Comparison of ENCODE assay signal across 16 cellular contexts in the genomic region with DNA sequence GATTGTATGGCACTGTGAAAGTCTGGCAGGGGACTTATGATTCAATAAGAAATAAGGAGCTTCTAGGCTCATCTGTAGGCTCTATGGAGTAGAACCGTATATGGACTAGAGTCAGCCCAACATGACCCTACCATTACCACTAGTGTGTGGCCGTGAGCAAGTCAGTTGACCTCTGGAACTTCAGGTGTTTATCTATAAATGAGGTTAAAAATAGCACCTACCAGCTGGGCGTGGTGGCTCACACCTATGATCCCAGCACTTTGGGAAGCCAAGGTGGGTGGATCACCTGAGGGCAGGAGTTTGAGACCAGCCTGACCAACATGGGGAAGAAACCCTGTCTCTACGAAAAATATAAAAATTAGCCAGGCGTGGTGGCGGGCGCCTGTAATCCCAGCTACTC. TPM values are rescaled to one million over a fixed set of nuclear protein-coding genes. Genes with fewer than 3 reads are reported as not detected.
DNase-seq lines count a peak whose midpoint lies in the region; ATAC-seq and TF ChIP-seq lines count a peak whose summit lies in the region.
"Had no signal": no experiment of that assay in that cellular context is flagged by ENCODE, and none has a peak within 500 bp of the region (broad histone marks: within the 10 kb centered on the region; RNA-seq: fewer than 3 reads in every experiment).

No MANE protein-coding gene starts in this region.

- H3K9me3 ChIP-seq in hepatocyte (ENCODE audit: low read depth) (no peaks in the 10 kb centered on the region), osteoblast (ENCODE audit: low read depth, low read length) (no peaks in the 10 kb centered on the region), T-helper 17 cell (ENCODE audit: control insufficient read depth, low read length, poor library complexity, severe bottlenecking) (no peaks in the 10 kb centered on the region)

- H3K9me2 ChIP-seq in GM23338 (ENCODE audit: insufficient read depth): no peaks in the 10 kb centered on the region
- no peaks in the 10 kb centered on the region for H3K9me2 ChIP-seq in hepatocyte (replicated peaks; ENCODE audit: insufficient read depth)

- peaks cover 29% of the 10 kb centered on the region for H3K36me3 Mint-ChIP-seq in GM23338 (ENCODE audit: low read depth)
- H3K36me3 Mint-ChIP-seq in T-helper 17 cell (ENCODE audit: low read depth): no peaks in the 10 kb centered on the region

- peaks cover 11% of the 10 kb centered on the region; the same call in 1 of the 2 replicates for H3F3A ChIP-seq in GM23338 (replicated peaks; ENCODE audit: low read depth)

- no peak for DNase-seq in GM23338 (ENCODE audit: low spot score)
- DNase-seq in hepatocyte (ENCODE audit: low spot score): no peak
- peak; percentile 13 for DNase-seq in osteoblast (ENCODE audit: insufficient read length, low spot score, missing footprints)
- no peak for DNase-seq in activated CD8-positive, alpha-beta memory T cell treated with anti-CD3 and anti-CD28 coated beads for 24 hours
- no peak for DNase-seq in OCI-M1 (lab: John Stamatoyannopoulos, UW)
- no peak for DNase-seq in T-helper 17 cell
- DNase-seq: CD8-positive, alpha-beta T cell; COR-L47; DMS153; DMS79 treated with DMSO at 0.1 percent for 48 hours; EL; GM23248; H7 had no signal

- peaks cover 7% of the 10 kb centered on the region; the same call in 1 of the 2 replicates for H3K4me1 ChIP-seq in GM23338 (ENCODE audit: insufficient read depth)
- peaks cover 7% of the 10 kb centered on the region for H3K4me1 ChIP-seq in hepatocyte (ENCODE audit: insufficient read depth)
- H3K4me1 ChIP-seq in osteoblast (ENCODE audit: insufficient read depth, low read length): peaks cover 10% of the 10 kb centered on the region

- no peak for TF ChIP-seq CTCF in 22Rv1 (IDR thresholded peaks at IDR 0.05)
- no peak for TF ChIP-seq CTCF in GM23338 (conservative IDR thresholded peaks at IDR 0.05; ENCODE audit: low read depth in 2 of 2)
- no peak for TF ChIP-seq CTCF in hepatocyte (IDR thresholded peaks at IDR 0.05; ENCODE audit: poor library complexity)
- no peak for TF ChIP-seq CTCF in osteoblast (IDR thresholded peaks at IDR 0.05; ENCODE audit: extremely low read depth, low read depth, low read length)

- H3K79me2 ChIP-seq in GM23338 (replicated peaks; ENCODE audit: insufficient read depth): peaks cover 31% of the 10 kb centered on the region
- H3K79me2 ChIP-seq in hepatocyte: peaks cover 39% of the 10 kb centered on the region
- peaks cover 35% of the 10 kb centered on the region for H3K79me2 ChIP-seq in osteoblast (ENCODE audit: insufficient read depth, low read length)

- no peaks in the 10 kb centered on the region for H3K27me3 ChIP-seq in GM23338 (ENCODE audit: insufficient read depth)
- H3K27me3 ChIP-seq in hepatocyte: no peaks in the 10 kb centered on the region
- no peaks in the 10 kb centered on the region for H3K27me3 ChIP-seq in osteoblast (ENCODE audit: insufficient read depth, low read length)

- no peak overlapping the region for H2AFZ ChIP-seq in GM23338
- H2AFZ ChIP-seq in hepatocyte: no peak overlapping the region
- H2AFZ ChIP-seq in osteoblast (ENCODE audit: low read length): no peak overlapping the region
- H2AFZ ChIP-seq: GM23248 had no signal

- H3K27ac ChIP-seq in 22Rv1 (peak overlapping the region; percentile 53), GM23338 (ENCODE audit: low read depth) (peak overlapping the region; percentile 55; the same call in 1 of the 2 replicates), hepatocyte (peak overlapping the region; percentile 76), osteoblast (ENCODE audit: low read depth, low read length) (no peak overlapping the region)
- H3K27ac ChIP-seq: GM23248 had no signal

- 85% methylated on average over 7 of the region's 7 CpGs for WGBS in hepatocyte (ENCODE audit: low lambda C conversion rate, missing lambda C conversion rate)

- peaks cover 13% of the 10 kb centered on the region; the same call in 1 of the 2 replicates for H3K36me3 ChIP-seq in GM23338 (ENCODE audit: insufficient read depth)
- H3K36me3 ChIP-seq in hepatocyte (replicated peaks; ENCODE audit: insufficient read depth, low read depth): no peaks in the 10 kb centered on the region
- H3K36me3 ChIP-seq in osteoblast (ENCODE audit: insufficient read depth, low read length): peaks cover 15% of the 10 kb centered on the region

- H3K27me3 Mint-ChIP-seq in GM23338 (ENCODE audit: insufficient read depth, low read depth, poor library complexity) (peaks cover 8% of the 10 kb centered on the region), T-helper 17 cell (no peaks in the 10 kb centered on the region)

- H3K4me3 ChIP-seq in GM23338: no peak overlapping the region
- no peak overlapping the region for H3K4me3 ChIP-seq in hepatocyte
- no peak overlapping the region for H3K4me3 ChIP-seq in osteoblast (ENCODE audit: insufficient read depth, low read length)
- H3K4me3 ChIP-seq: GM23248 had no signal

- H3K4me2 ChIP-seq in GM23338 (no peak overlapping the region), hepatocyte (peak overlapping the region; percentile 1), osteoblast (ENCODE audit: insufficient read depth, low read length) (no peak overlapping the region)

- H3K4me3 Mint-ChIP-seq in GM23338: no peak overlapping the region
- H3K4me3 Mint-ChIP-seq in T-helper 17 cell: no peak overlapping the region
- H3K4me3 Mint-ChIP-seq: CD14-positive monocyte; CD8-positive, alpha-beta T cell had no signal

- peaks cover 17% of the 10 kb centered on the region; the same call in 1 of the 2 replicates for H4K20me1 ChIP-seq in GM23338 (replicated peaks; ENCODE audit: insufficient read depth)
- peaks cover 5% of the 10 kb centered on the region for H4K20me1 ChIP-seq in hepatocyte (ENCODE audit: insufficient read depth, poor library complexity, severe bottlenecking)
- peaks cover 11% of the 10 kb centered on the region for H4K20me1 ChIP-seq in osteoblast (ENCODE audit: insufficient read depth, low read length)

- ATAC-seq in GM23338: no peak
- ATAC-seq in T-helper 17 cell: no peak
- ATAC-seq: CD8-positive, alpha-beta T cell had no signal

- H3K4me1 Mint-ChIP-seq in GM23338 (peaks cover 14% of the 10 kb centered on the region), T-helper 17 cell (peaks cover 28% of the 10 kb centered on the region)

- H3K27ac Mint-ChIP-seq in GM23338: no peak overlapping the region
- no peak overlapping the region for H3K27ac Mint-ChIP-seq in T-helper 17 cell
- H3K27ac Mint-ChIP-seq: CD8-positive, alpha-beta T cell had no signal

- no peaks in the 10 kb centered on the region for H3K9me3 Mint-ChIP-seq in GM23338
- H3K9me3 Mint-ChIP-seq: CD14-positive monocyte; CD8-positive, alpha-beta T cell had no signal

TF ChIP-seq in GM23338, 12 proteins besides CTCF, POLR2A, EP300 and RAD21 (continues in another document):
- no peak for TF ChIP-seq ZNF331 (CRISPR knock-in tag; IDR thresholded peaks at IDR 0.05; ENCODE audit: low read depth)
- TF ChIP-seq ZNF114 (CRISPR knock-in tag; IDR thresholded peaks at IDR 0.05): no peak
- TF ChIP-seq EZH2phosphoT487 (IDR thresholded peaks at IDR 0.05; ENCODE audit: unreplicated experiment): no peak

RNA-seq across cellular contexts. Expression of gene HINFP, which starts 4.5 kb away (rescaled TPM):
- total RNA-seq in GM23338 (2014; rRNA removed; shearing (Covaris generic)): 29.2 and 29.6 TPM in 2 replicates
- polyA plus RNA-seq in GM23338 (2016; fragmentation: Nextera tagmentation; extraction: Ambion mirVana) (12.6 and 12.8 TPM in 2 replicates), hepatocyte (16.4 and 19.8 TPM in 2 replicates)
- total RNA-seq in hepatocyte (10.9 and 25.3 TPM in 2 replicates), osteoblast (20.6 and 22.8 TPM in 2 replicates), T-helper 17 cell (10 to 100 TPM; 22.3 to 26.1 TPM)

RNA-seq across cellular contexts. Expression of gene C2CD2L, which starts 18.7 kb away (rescaled TPM):
- 2.3 and 4.4 TPM in 2 replicates for total RNA-seq in GM23338 (2014; rRNA removed; shearing (Covaris generic))
- polyA plus RNA-seq in GM23338 (2016; fragmentation: Nextera tagmentation; extraction: Ambion mirVana): 1.4 TPM in 2 replicates
- total RNA-seq in hepatocyte: 5.2 and 9.7 TPM in 2 replicates
- polyA plus RNA-seq in hepatocyte: 7.4 and 10.2 TPM in 2 replicates
- 5.0 and 6.2 TPM in 2 replicates for total RNA-seq in osteoblast
- total RNA-seq in T-helper 17 cell: 10 to 100 TPM; 20.9 to 24.6 TPM

RNA-seq across cellular contexts. Expression of gene ABCG4, which starts 23.0 kb away (rescaled TPM):
- 1.0 and 1.2 TPM in 2 replicates for total RNA-seq in GM23338 (2014; rRNA removed; shearing (Covaris generic))
- polyA plus RNA-seq in GM23338 (2016; fragmentation: Nextera tagmentation; extraction: Ambion mirVana) (0.58 and 0.94 TPM in 2 replicates), hepatocyte (0.45 and 0.99 TPM in 2 replicates)
- total RNA-seq in hepatocyte (not detected in 2 replicates), osteoblast (under 0.01 TPM in 1 of 2 replicates, not detected in the other), T-helper 17 cell (not detected)
- total RNA-seq: A673; CD8-positive, alpha-beta T cell; GM23248 had no signal
- polyA plus RNA-seq: CD14-positive monocyte had no signal

RNA-seq across cellular contexts. Expression of gene DPAGT1, which starts 24.2 kb away (rescaled TPM):
- 36.4 and 37.2 TPM in 2 replicates for total RNA-seq in GM23338 (2014; rRNA removed; shearing (Covaris generic))
- polyA plus RNA-seq in GM23338 (2016; fragmentation: Nextera tagmentation; extraction: Ambion mirVana): 48.3 and 52.6 TPM in 2 replicates
- 27.5 and 28.1 TPM in 2 replicates for total RNA-seq in hepatocyte
- polyA plus RNA-seq in hepatocyte: 76.2 and 82.7 TPM in 2 replicates
- 20.3 and 22.1 TPM in 2 replicates for total RNA-seq in osteoblast
- 10 to 100 TPM; 18.9 to 20.5 TPM for total RNA-seq in T-helper 17 cell

RNA-seq across cellular contexts. Expression of gene HMBS, which starts 41.2 kb away (rescaled TPM):
- total RNA-seq in GM23338 (2014; rRNA removed; shearing (Covaris generic)): 91.7 and 107 TPM in 2 replicates
- polyA plus RNA-seq in GM23338 (2016; fragmentation: Nextera tagmentation; extraction: Ambion mirVana) (101 and 105 TPM in 2 replicates), hepatocyte (34.5 and 37.7 TPM in 2 replicates)
- total RNA-seq in hepatocyte (10.9 and 11.9 TPM in 2 replicates), osteoblast (5.0 and 8.7 TPM in 2 replicates), T-helper 17 cell (1 to 10 TPM; 8.7 to 9.1 TPM)
